Comparison of ENCODE assay signal across 8 cellular contexts in genomic region chr3:98733055-98733777, GRCh38. TPM values are rescaled to one million over a fixed set of nuclear protein-coding genes. Genes with fewer than 3 reads are reported as not detected.
A peak's percentile ranks its signal among the peaks of the same experiment; 100 is the strongest.
DNase-seq lines count a peak whose midpoint lies in the region; ATAC-seq and TF ChIP-seq lines count a peak whose summit lies in the region.

No MANE protein-coding gene starts in this region.

- WGBS in endodermal cell (ENCODE audit: insufficient coverage in 1 of 2, insufficient read length in 1 of 2), 2 experiments, result 0 to 2% methylated on average over 16 to 43 of the region's 43 CpGs
- WGBS in testis, 2 donors, result 0% methylated on average over 29 to 40 of the region's 43 CpGs

- H3K4me3 Mint-ChIP-seq in activated T-cell treated with anti-CD3 and anti-CD28 coated beads, Interleukin-2, amount 50 U/mL, for 24 hours, result peak overlapping the region; percentile 75
- peak overlapping the region; percentile 66 for H3K4me3 Mint-ChIP-seq in endodermal cell

- no peaks in the 10 kb centered on the region for H3K9me3 ChIP-seq in endodermal cell (ENCODE audit: control insufficient read depth, low read length)
- H3K9me3 ChIP-seq in testis, result no peaks in the 10 kb centered on the region

- TF ChIP-seq CTCF in endodermal cell (conservative IDR thresholded peaks at IDR 0.05) (no peak), testis (IDR thresholded peaks at IDR 0.05) (no peak)

- peak overlapping the region; percentile 58 for H3K9ac ChIP-seq in endodermal cell (ENCODE audit: extremely low read depth, low read length, poor library complexity, severe bottlenecking)

- peak; percentile 42 for DNase-seq in activated T-cell treated with anti-CD3 and anti-CD28 coated beads, Interleukin-2, amount 50 U/mL, for 24 hours
- DNase-seq in activated T-cell treated with anti-CD3 and anti-CD28 coated beads, Interleukin-2, amount 50 U/mL, for 1 hour, result no peak
- DNase-seq in SK-N-DZ (ENCODE audit: low spot score) (peak; percentile 54), endodermal cell (no peak), medulla oblongata (ENCODE audit: extremely low spot score) (peak; percentile 42), testis (peak; percentile 35), foreskin melanocyte (no peak)

- H3K27me3 ChIP-seq in endodermal cell (ENCODE audit: control insufficient read depth, insufficient read depth, low read length, poor library complexity, severe bottlenecking), result peaks cover 41% of the 10 kb centered on the region
- no peaks in the 10 kb centered on the region for H3K27me3 ChIP-seq in testis

- H3K36me3 Mint-ChIP-seq in activated T-cell treated with anti-CD3 and anti-CD28 coated beads, Interleukin-2, amount 50 U/mL, for 24 hours (ENCODE audit: low read depth), result no peaks in the 10 kb centered on the region
- no peaks in the 10 kb centered on the region for H3K36me3 Mint-ChIP-seq in endodermal cell (ENCODE audit: low read depth)

- no peak overlapping the region for H3K27ac Mint-ChIP-seq in activated T-cell treated with anti-CD3 and anti-CD28 coated beads, Interleukin-2, amount 50 U/mL, for 24 hours
- no peak overlapping the region for H3K27ac Mint-ChIP-seq in endodermal cell

- no peak overlapping the region for H3K27ac ChIP-seq in endodermal cell (ENCODE audit: low read depth, low read length)
- H3K27ac ChIP-seq in testis, result peak overlapping the region; percentile 75 to 80

- no peaks in the 10 kb centered on the region for H3K36me3 ChIP-seq in endodermal cell (ENCODE audit: control insufficient read depth, insufficient read depth, low read length)
- H3K36me3 ChIP-seq in testis (ENCODE audit: low read depth, missing control alignments), result no peaks in the 10 kb centered on the region

- H3K4me1 ChIP-seq in endodermal cell (ENCODE audit: control insufficient read depth, insufficient read depth, low read length) (no peaks in the 10 kb centered on the region), testis (peaks cover 6% of the 10 kb centered on the region)

- ATAC-seq in HG02870 (IDR thresholded peaks at IDR 0.05; ENCODE audit: unreplicated experiment), result peak; percentile 7

- H3K4me3 ChIP-seq in endodermal cell (ENCODE audit: low read length) (peak overlapping the region; percentile 89), testis (peak overlapping the region; percentile 73 to 80)

- intact Hi-C loops in testis (cut with DNase I; ENCODE audit: low total_unique reads), result no loop called here

- H3K9me3 Mint-ChIP-seq in activated T-cell treated with anti-CD3 and anti-CD28 coated beads, Interleukin-2, amount 50 U/mL, for 24 hours, result no peaks in the 10 kb centered on the region
- H3K9me3 Mint-ChIP-seq in endodermal cell, result no peaks in the 10 kb centered on the region

- H3K4me1 Mint-ChIP-seq in activated T-cell treated with anti-CD3 and anti-CD28 coated beads, Interleukin-2, amount 50 U/mL, for 24 hours (ENCODE audit: low read depth), result peaks cover 23% of the 10 kb centered on the region
- peaks cover 11% of the 10 kb centered on the region for H3K4me1 Mint-ChIP-seq in endodermal cell

- no peak for TF ChIP-seq POLR2A in testis (IDR thresholded peaks at IDR 0.05)

- peaks cover 76% of the 10 kb centered on the region for H3K27me3 Mint-ChIP-seq in activated T-cell treated with anti-CD3 and anti-CD28 coated beads, Interleukin-2, amount 50 U/mL, for 24 hours
- peaks cover 62% of the 10 kb centered on the region for H3K27me3 Mint-ChIP-seq in endodermal cell (ENCODE audit: insufficient read depth)

RNA-seq across cellular contexts. Expression of gene ST3GAL6, which starts 29.9 kb away (rescaled TPM):
- polyA plus RNA-seq in SK-N-DZ (2014; cell fraction: cytosol; rRNA removed), result 39.2 and 43.0 TPM in 2 replicates
- 52.6 and 56.4 TPM in 2 replicates for polyA plus RNA-seq in SK-N-DZ (2014; cell fraction: nucleus; rRNA removed)
- 1 to 10 TPM; 8.1 to 9.9 TPM for total RNA-seq in endodermal cell
- polyA plus RNA-seq in endodermal cell (2013, experiment 1 of 2), result 11.2 TPM
- 9.0 TPM for polyA plus RNA-seq in endodermal cell (2013, experiment 2 of 2)
- 10 to 100 TPM in 1 of 2 donors, 1 to 10 TPM in 1; 3.7 to 23.4 TPM for total RNA-seq in testis
- 2.1 TPM for polyA plus RNA-seq in testis (ENCODE audit: insufficient read depth, low read depth, low replicate concordance)

Comparison
In these comparisons a context has a peak if more than half of its experiments do, and no peak if none do; other contexts are left out.
1. DNase-seq: peak in activated T-cell treated with anti-CD3 and anti-CD28 coated beads, Interleukin-2, amount 50 U/mL, for 24 hours (single experiment), SK-N-DZ (single experiment), medulla oblongata (single experiment) and testis (single experiment); none in activated T-cell treated with anti-CD3 and anti-CD28 coated beads, Interleukin-2, amount 50 U/mL, for 1 hour (single experiment), endodermal cell (single experiment) and foreskin melanocyte (single experiment).